In the genomic region with DNA sequence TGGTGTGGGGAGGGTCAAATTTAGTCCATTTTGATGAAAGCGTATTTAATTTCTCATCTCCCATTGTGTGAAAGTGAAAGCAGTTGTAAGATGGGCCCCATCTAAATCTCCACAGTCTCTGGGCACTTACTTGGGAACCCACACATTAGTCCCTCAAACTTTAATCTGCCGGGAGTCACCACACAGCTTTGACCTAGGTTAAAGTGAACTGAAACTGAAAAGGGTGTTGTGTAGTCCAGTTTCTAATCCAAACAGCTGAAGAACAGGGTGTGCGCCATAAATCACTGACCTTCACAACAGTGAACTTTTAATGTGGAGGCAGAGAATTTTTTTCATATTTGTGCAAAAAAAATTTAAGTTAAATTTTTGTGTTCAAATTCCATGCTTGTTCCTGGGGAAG, we compare ENCODE assay signal across 1 cellular context.
TF ChIP-seq lines count a peak whose summit lies in the region.

No MANE protein-coding gene starts in this region.

TF ChIP-seq in WTC11, 78 proteins besides CTCF, POLR2A, EP300 and RAD21 (continued from another document):
- no peak for TF ChIP-seq ZNF416 (CRISPR knock-in tag; IDR thresholded peaks at IDR 0.05)
- TF ChIP-seq, protein P1, sequence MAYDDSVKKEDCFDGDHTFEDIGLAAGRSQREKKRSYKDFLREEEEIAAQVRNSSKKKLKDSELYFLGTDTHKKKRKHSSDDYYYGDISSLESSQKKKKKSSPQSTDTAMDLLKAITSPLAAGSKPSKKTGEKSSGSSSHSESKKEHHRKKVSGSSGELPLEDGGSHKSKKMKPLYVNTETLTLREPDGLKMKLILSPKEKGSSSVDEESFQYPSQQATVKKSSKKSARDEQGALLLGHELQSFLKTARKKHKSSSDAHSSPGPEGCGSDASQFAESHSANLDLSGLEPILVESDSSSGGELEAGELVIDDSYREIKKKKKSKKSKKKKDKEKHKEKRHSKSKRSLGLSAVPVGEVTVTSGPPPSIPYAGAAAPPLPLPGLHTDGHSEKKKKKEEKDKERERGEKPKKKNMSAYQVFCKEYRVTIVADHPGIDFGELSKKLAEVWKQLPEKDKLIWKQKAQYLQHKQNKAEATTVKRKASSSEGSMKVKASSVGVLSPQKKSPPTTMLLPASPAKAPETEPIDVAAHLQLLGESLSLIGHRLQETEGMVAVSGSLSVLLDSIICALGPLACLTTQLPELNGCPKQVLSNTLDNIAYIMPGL (CRISPR knock-in tag; IDR thresholded peaks at IDR 0.05): no peak
- TF ChIP-seq, protein P2, sequence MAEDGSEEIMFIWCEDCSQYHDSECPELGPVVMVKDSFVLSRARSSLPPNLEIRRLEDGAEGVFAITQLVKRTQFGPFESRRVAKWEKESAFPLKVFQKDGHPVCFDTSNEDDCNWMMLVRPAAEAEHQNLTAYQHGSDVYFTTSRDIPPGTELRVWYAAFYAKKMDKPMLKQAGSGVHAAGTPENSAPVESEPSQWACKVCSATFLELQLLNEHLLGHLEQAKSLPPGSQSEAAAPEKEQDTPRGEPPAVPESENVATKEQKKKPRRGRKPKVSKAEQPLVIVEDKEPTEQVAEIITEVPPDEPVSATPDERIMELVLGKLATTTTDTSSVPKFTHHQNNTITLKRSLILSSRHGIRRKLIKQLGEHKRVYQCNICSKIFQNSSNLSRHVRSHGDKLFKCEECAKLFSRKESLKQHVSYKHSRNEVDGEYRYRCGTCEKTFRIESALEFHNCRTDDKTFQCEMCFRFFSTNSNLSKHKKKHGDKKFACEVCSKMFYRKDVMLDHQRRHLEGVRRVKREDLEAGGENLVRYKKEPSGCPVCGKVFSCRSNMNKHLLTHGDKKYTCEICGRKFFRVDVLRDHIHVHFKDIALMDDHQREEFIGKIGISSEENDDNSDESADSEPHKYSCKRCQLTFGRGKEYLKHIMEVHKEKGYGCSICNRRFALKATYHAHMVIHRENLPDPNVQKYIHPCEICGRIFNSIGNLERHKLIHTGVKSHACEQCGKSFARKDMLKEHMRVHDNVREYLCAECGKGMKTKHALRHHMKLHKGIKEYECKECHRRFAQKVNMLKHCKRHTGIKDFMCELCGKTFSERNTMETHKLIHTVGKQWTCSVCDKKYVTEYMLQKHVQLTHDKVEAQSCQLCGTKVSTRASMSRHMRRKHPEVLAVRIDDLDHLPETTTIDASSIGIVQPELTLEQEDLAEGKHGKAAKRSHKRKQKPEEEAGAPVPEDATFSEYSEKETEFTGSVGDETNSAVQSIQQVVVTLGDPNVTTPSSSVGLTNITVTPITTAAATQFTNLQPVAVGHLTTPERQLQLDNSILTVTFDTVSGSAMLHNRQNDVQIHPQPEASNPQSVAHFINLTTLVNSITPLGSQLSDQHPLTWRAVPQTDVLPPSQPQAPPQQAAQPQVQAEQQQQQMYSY (CRISPR knock-in tag; IDR thresholded peaks at IDR 0.05): no peak
